12 cellular contexts compared by ENCODE assay signal in the genomic region with DNA sequence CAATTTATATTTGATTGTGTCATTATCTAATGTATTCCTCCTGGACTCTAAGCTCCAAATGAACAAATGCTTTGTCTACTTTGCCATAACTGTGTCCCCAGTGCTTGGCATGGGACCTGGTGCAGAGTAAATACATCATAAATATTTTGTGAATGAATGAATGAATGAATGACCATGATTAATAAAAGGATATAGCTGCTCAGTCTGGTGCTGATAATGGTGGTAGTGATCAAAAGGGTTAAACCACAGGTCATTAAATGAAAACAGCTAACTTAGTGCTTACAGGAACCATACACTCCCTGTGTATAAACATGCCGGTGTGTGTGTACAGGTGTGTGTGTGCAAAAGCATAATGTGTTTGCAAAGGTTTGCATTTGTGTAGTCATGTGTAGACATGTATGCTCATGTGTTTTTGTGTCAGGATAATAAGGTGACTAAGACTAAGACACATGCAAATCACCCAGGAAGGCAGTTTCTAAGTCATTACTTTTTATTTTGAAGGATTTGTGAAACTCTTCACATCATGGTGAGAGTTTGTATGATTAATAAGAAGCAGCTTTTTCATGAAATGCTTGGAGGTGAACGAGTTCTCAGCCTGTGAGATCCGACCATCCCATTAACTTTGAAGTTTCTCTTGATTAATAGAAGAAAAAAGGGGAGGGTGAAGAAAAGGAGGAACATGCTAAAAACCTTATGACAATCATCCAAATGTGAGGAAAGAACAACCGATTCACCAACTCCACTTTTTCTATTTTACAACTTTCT. TPM values are rescaled to one million over a fixed set of nuclear protein-coding genes. Genes with fewer than 3 reads are reported as not detected.
DNase-seq lines count a peak whose midpoint lies in the region; ATAC-seq, FAIRE-seq and TF ChIP-seq lines count a peak whose summit lies in the region.
"Had no signal": no experiment of that assay in that cellular context is flagged by ENCODE, and none has a peak within 500 bp of the region (broad histone marks: within the 10 kb centered on the region; RNA-seq: fewer than 3 reads in every experiment).

No MANE protein-coding gene starts in this region.

- H3K27me3 ChIP-seq in pancreas, result peaks cover 0 to 6% (median 0%) of the 10 kb centered on the region in 4 donors
- H3K27me3 ChIP-seq: left lung had no signal

- H3K27me3 Mint-ChIP-seq in activated CD4-positive, alpha-beta T cell treated with anti-CD3 and anti-CD28 coated beads for 36 hours, result peaks cover 1% of the 10 kb centered on the region
- H3K27me3 Mint-ChIP-seq in activated B cell treated with CpG ODN at 0.5 μM for 24 hours (peaks cover 10% of the 10 kb centered on the region), type B pancreatic cell (no peaks in the 10 kb centered on the region)

- no peak for TF ChIP-seq CTCF in activated B cell treated with CpG ODN at 0.5 μM for 24 hours (IDR thresholded peaks at IDR 0.05)
- TF ChIP-seq CTCF in type B pancreatic cell (conservative IDR thresholded peaks at IDR 0.05), result no peak
- TF ChIP-seq CTCF in pancreas (IDR thresholded peaks at IDR 0.05), result no peak

- no peaks in the 10 kb centered on the region for H3K4me1 ChIP-seq in pancreas

- H3K4me3 ChIP-seq in pancreas, result no peak overlapping the region
- H3K4me3 ChIP-seq: left lung had no signal

- no peak overlapping the region for H3K27ac ChIP-seq in pancreas
- H3K27ac ChIP-seq: 22Rv1 had no signal

- intact Hi-C loops in activated CD4-positive, alpha-beta T cell treated with anti-CD3 and anti-CD28 coated beads for 36 hours (cut with DNase I, micrococcal nuclease), result no loop called here
- intact Hi-C loops in activated B cell treated with CpG ODN at 0.5 μM for 24 hours (cut with micrococcal nuclease), result loop anchor here (1.0 to 5.0 kb wide), 2 partner anchors 40 to 59 kb away; no protein-coding TSS in a partner anchor
- intact Hi-C loops in pancreas (cut with DNase I), result no loop called here

- FAIRE-seq in pancreas (lab: Jason Lieb, UNC), result no peak

- no peaks in the 10 kb centered on the region for H3K9me3 ChIP-seq in pancreas
- H3K9me3 ChIP-seq: left lung had no signal

- CTCF ChIA-PET in activated CD4-positive, alpha-beta T cell treated with anti-CD3 and anti-CD28 coated beads for 36 hours (lab: Charles Lee), result interaction anchor here (0.5 to 3.2 kb wide), 13 partner anchors 10 to 262 kb away, joined by 3 to 19 read pairs (median 3); partner anchors contain the start of gene SPARC
- CTCF ChIA-PET in activated B cell treated with CpG ODN at 0.5 μM for 24 hours (lab: Charles Lee), result interaction anchor here (1.0 to 7.3 kb wide), 8 partner anchors 10 to 482 kb away, joined by 3 to 223 read pairs (median 6); partner anchors contain the start of gene G3BP1

- DNase-seq in activated CD4-positive, alpha-beta T cell treated with anti-CD3 and anti-CD28 coated beads for 36 hours, result no peak
- no peak for DNase-seq in activated CD4-positive, alpha-beta T cell treated with anti-CD3 and anti-CD28 coated beads for 1 hour
- DNase-seq in activated B cell treated with CpG ODN at 0.5 μM for 24 hours (no peak), type B pancreatic cell (ENCODE audit: extremely low spot score, unreplicated experiment) (no peak), pancreas (no peak), pons (ENCODE audit: low spot score) (no peak), NCI-H345 treated with DMSO at 0.1 percent for 48 hours (lab: John Stamatoyannopoulos, UW; ENCODE audit: unreplicated experiment) (no peak)
- DNase-seq: activated CD4-positive, alpha-beta T cell treated with anti-CD3 and anti-CD28 coated beads, Interleukin-2, amount 10 ng/mL, durations not matched to agents 24 days and 14 days; left lung; stimulated activated CD4-positive, alpha-beta T cell treated with anti-CD3 and anti-CD28 coated beads, Interleukin-2, amount 100 ng/mL, for 48 hours had no signal

- H3K27ac Mint-ChIP-seq in activated CD4-positive, alpha-beta T cell treated with anti-CD3 and anti-CD28 coated beads for 36 hours, result no peak overlapping the region
- H3K27ac Mint-ChIP-seq in activated B cell treated with CpG ODN at 0.5 μM for 24 hours (peak overlapping the region; percentile 27), type B pancreatic cell (peak overlapping the region; percentile 18)
- H3K27ac Mint-ChIP-seq: activated CD4-positive, alpha-beta T cell treated with anti-CD3 and anti-CD28 coated beads, Interleukin-2, amount 10 ng/mL, durations not matched to agents 24 days and 14 days had no signal

- POLR2A ChIA-PET in activated CD4-positive, alpha-beta T cell treated with anti-CD3 and anti-CD28 coated beads for 36 hours (lab: Charles Lee), result no interaction called here
- POLR2A ChIA-PET in activated B cell treated with CpG ODN at 0.5 μM for 24 hours (lab: Charles Lee), result interaction anchor here (1.0 to 2.5 kb wide), 5 partner anchors 10 to 109 kb away, joined by 3 to 13 read pairs (median 4); partner anchors contain the start of gene G3BP1

- 43 to 54% methylated on average over 4 of the region's 4 CpGs for WGBS in pancreas, 2 donors

- H3K4me3 Mint-ChIP-seq in activated CD4-positive, alpha-beta T cell treated with anti-CD3 and anti-CD28 coated beads for 36 hours, result no peak overlapping the region
- H3K4me3 Mint-ChIP-seq in activated B cell treated with CpG ODN at 0.5 μM for 24 hours, result peak overlapping the region; percentile 36
- H3K4me3 Mint-ChIP-seq in type B pancreatic cell, result no peak overlapping the region
- H3K4me3 Mint-ChIP-seq: activated CD4-positive, alpha-beta T cell treated with anti-CD3 and anti-CD28 coated beads, Interleukin-2, amount 10 ng/mL, durations not matched to agents 24 days and 14 days had no signal

- no peaks in the 10 kb centered on the region for H3K36me3 Mint-ChIP-seq in activated CD4-positive, alpha-beta T cell treated with anti-CD3 and anti-CD28 coated beads for 36 hours (ENCODE audit: low read depth)
- no peaks in the 10 kb centered on the region for H3K36me3 Mint-ChIP-seq in activated B cell treated with CpG ODN at 0.5 μM for 24 hours (ENCODE audit: low read depth)
- H3K36me3 Mint-ChIP-seq in type B pancreatic cell, result peaks cover 11% of the 10 kb centered on the region

- no peaks in the 10 kb centered on the region for H3K36me3 ChIP-seq in pancreas

- H3K9me3 Mint-ChIP-seq in activated CD4-positive, alpha-beta T cell treated with anti-CD3 and anti-CD28 coated beads for 36 hours (ENCODE audit: low read depth), result no peaks in the 10 kb centered on the region
- H3K9me3 Mint-ChIP-seq in activated B cell treated with CpG ODN at 0.5 μM for 24 hours, result no peaks in the 10 kb centered on the region
- no peaks in the 10 kb centered on the region for H3K9me3 Mint-ChIP-seq in type B pancreatic cell
- H3K9me3 Mint-ChIP-seq: activated CD4-positive, alpha-beta T cell treated with anti-CD3 and anti-CD28 coated beads, Interleukin-2, amount 10 ng/mL, durations not matched to agents 24 days and 14 days had no signal

- peak; percentile 39 for ATAC-seq in activated CD4-positive, alpha-beta T cell treated with anti-CD3 and anti-CD28 coated beads for 36 hours
- ATAC-seq in HG02943 (IDR thresholded peaks at IDR 0.05; ENCODE audit: low read depth, unreplicated experiment) (peak; percentile 50), activated B cell treated with CpG ODN at 0.5 μM for 24 hours (ENCODE audit: low read depth) (peak; percentile 51), pancreas (no peak)
- ATAC-seq: left lung had no signal

- peaks cover 14% of the 10 kb centered on the region for H3K4me1 Mint-ChIP-seq in activated CD4-positive, alpha-beta T cell treated with anti-CD3 and anti-CD28 coated beads for 36 hours
- H3K4me1 Mint-ChIP-seq in activated B cell treated with CpG ODN at 0.5 μM for 24 hours (peaks cover 24% of the 10 kb centered on the region), type B pancreatic cell (ENCODE audit: unreplicated experiment) (peaks cover 24% of the 10 kb centered on the region)

RNA-seq across cellular contexts. Expression of gene SPARC, which starts 24.6 kb away (rescaled TPM):
- total RNA-seq in activated CD4-positive, alpha-beta T cell treated with anti-CD3 and anti-CD28 coated beads for 36 hours, result under 1 TPM; 0.30 to 0.67 TPM
- not detected in 2 replicates for total RNA-seq in activated B cell treated with CpG ODN at 0.5 μM for 24 hours
- 454 and 973 TPM in 2 replicates for total RNA-seq in type B pancreatic cell (ENCODE audit: low replicate concordance)
- total RNA-seq in pancreas, result 100 to 1,000 TPM in 3 of 6 donors, 10 to 100 TPM in 3; 35.5 to 608 (median 86.6) TPM
- polyA plus RNA-seq in pancreas, result 10 to 100 TPM; 27.2 to 57.1 TPM
- total RNA-seq: activated CD4-positive, alpha-beta T cell treated with anti-CD3 and anti-CD28 coated beads, Interleukin-2, amount 10 ng/mL, durations not matched to agents 24 days and 14 days had no signal

Comparison
In these comparisons a context has a peak if more than half of its experiments do, and no peak if none do; other contexts are left out.
1. ATAC-seq: peak in activated CD4-positive, alpha-beta T cell treated with anti-CD3 and anti-CD28 coated beads for 36 hours (single experiment), HG02943 (single experiment) and activated B cell treated with CpG ODN at 0.5 μM for 24 hours (single experiment); none in pancreas (0 of 4).
2. RNA of gene SPARC, which starts 24.6 kb away (total RNA-seq): 454 to 973 TPM in type B pancreatic cell and 35.5 to 608 TPM in pancreas; 0.30 to 0.67 TPM in activated CD4-positive, alpha-beta T cell treated with anti-CD3 and anti-CD28 coated beads for 36 hours and not detected in activated B cell treated with CpG ODN at 0.5 μM for 24 hours; every median in the first group is over 10 times any median in the second.